In the genomic region with DNA sequence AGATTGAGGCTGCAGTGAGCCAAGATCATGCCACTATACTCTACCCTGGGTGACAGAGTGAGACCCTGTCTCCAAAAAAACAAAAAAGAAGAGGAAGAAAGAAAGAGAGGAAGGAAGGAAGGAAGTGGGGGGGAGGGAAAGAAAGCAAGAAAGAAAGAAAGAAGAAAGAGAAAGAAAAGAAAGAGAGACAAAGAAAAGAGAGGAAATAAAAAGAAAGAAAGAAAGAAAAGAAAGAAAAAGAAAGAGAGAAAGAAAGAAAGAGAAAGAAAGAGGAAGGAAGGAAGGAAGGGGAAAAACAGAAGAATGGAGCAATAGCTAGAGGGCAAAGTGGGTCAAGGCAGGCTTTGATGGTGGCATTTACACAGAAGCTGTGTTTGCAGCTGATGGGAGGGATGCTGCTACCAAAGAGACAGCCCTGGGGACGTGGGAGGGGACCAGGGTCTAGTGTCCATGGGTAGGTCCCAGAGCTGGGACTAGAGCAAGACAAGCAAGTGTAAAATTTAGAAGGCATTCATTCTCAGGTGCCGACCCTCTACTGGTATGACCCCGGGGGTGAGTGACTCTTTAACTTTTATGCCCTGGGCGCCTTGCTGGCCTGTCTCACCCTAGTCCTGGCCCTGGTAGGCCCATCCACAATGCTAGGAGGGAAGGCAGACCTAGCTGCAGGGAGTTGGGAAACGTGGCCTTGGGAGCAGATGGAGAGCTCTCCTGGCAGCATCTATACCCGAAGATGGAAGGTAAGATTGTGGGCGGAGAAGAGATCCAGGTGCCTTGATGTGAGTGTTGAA, we compare ENCODE assay signal across 13 cellular contexts. TPM values are rescaled to one million over a fixed set of nuclear protein-coding genes. Genes with fewer than 3 reads are reported as not detected.
"Had no signal": no experiment of that assay in that cellular context is flagged by ENCODE, and none has a peak within 500 bp of the region (broad histone marks: within the 10 kb centered on the region; RNA-seq: fewer than 3 reads in every experiment).

No MANE protein-coding gene starts in this region.

- H3K9me3 Mint-ChIP-seq: activated CD4-positive, alpha-beta memory T cell treated with anti-CD3 and anti-CD28 coated beads, Interleukin-2, amount 10 ng/mL, durations not matched to agents 7 days and 5 days; activated naive CD4-positive, alpha-beta T cell treated with anti-CD3 and anti-CD28 coated beads, Interleukin-2, amount 50 U/mL, for 72 hours; naive thymus-derived CD8-positive, alpha-beta T cell had no signal

- H3K36me3 ChIP-seq: esophagus muscularis mucosa, prostate gland, sigmoid colon had no signal

- DNase-seq: activated CD4-positive, alpha-beta memory T cell treated with anti-CD3 and anti-CD28 coated beads, Interleukin-2, amount 10 ng/mL, durations not matched to agents 7 days and 5 days; amniotic stem cell; naive thymus-derived CD8-positive, alpha-beta T cell; sigmoid colon; SK-N-SH; stimulated activated CD4-positive, alpha-beta T cell treated with anti-CD3 and anti-CD28 coated beads, Interleukin-2, amount 100 ng/mL, for 24 hours; stimulated activated naive CD4-positive, alpha-beta T cell treated with Interleukin-2 at 50 U/mL for 16 hours had no signal

- H3K4me3 ChIP-seq: esophagus muscularis mucosa, lung, prostate gland, sigmoid colon had no signal

- H3K4me1 ChIP-seq: esophagus muscularis mucosa, prostate gland, sigmoid colon had no signal

- H3K27ac ChIP-seq: esophagus muscularis mucosa, prostate gland, sigmoid colon had no signal

- H3K27ac Mint-ChIP-seq: activated CD4-positive, alpha-beta memory T cell treated with anti-CD3 and anti-CD28 coated beads, Interleukin-2, amount 10 ng/mL, durations not matched to agents 7 days and 5 days; activated naive CD4-positive, alpha-beta T cell treated with anti-CD3 and anti-CD28 coated beads, Interleukin-2, amount 50 U/mL, for 72 hours had no signal

- ATAC-seq: activated naive CD4-positive, alpha-beta T cell treated with anti-CD3 and anti-CD28 coated beads, Interleukin-2, amount 50 U/mL, for 72 hours; naive thymus-derived CD8-positive, alpha-beta T cell had no signal

- H3K36me3 Mint-ChIP-seq: activated naive CD4-positive, alpha-beta T cell treated with anti-CD3 and anti-CD28 coated beads, Interleukin-2, amount 50 U/mL, for 72 hours; brain; naive thymus-derived CD8-positive, alpha-beta T cell had no signal

- H3K9me3 ChIP-seq: esophagus muscularis mucosa, prostate gland, sigmoid colon, SK-N-SH had no signal

- H3K27me3 Mint-ChIP-seq: activated CD4-positive, alpha-beta memory T cell treated with anti-CD3 and anti-CD28 coated beads, Interleukin-2, amount 10 ng/mL, durations not matched to agents 7 days and 5 days had no signal

- H3K4me3 Mint-ChIP-seq: activated CD4-positive, alpha-beta memory T cell treated with anti-CD3 and anti-CD28 coated beads, Interleukin-2, amount 10 ng/mL, durations not matched to agents 7 days and 5 days; naive thymus-derived CD8-positive, alpha-beta T cell had no signal

RNA-seq across cellular contexts. Expression of a gene that starts 2.0 kb away (rescaled TPM):
- total RNA-seq: fibroblast of villous mesenchyme had no signal
